Comparison of ENCODE assay signal across 26 cellular contexts in the genomic region with DNA sequence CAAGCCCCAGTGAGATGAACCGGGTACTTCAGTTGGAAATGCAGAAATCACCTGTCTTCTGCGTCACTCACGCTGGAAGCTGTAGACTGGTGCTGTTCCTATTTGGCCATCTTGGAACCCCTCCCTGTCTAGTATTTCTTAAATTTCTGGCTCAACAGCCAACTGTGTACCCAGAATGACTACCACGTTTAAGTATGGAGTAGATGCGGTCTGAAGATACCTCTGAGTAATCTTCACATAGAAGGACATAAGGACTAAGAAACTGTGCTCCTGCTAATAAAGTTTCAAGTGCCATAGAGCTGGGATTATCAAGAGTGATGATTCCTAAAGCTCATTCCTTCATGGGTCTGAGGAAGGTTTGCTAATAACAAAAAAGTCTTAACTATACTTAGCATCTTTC. TPM values are rescaled to one million over a fixed set of nuclear protein-coding genes. Genes with fewer than 3 reads are reported as not detected.
DNase-seq lines count a peak whose midpoint lies in the region; ATAC-seq and TF ChIP-seq lines count a peak whose summit lies in the region.
"Had no signal": no experiment of that assay in that cellular context is flagged by ENCODE, and none has a peak within 500 bp of the region (broad histone marks: within the 10 kb centered on the region; RNA-seq: fewer than 3 reads in every experiment).

No MANE protein-coding gene starts in this region.

- no peaks in the 10 kb centered on the region for H3K27me3 Mint-ChIP-seq in activated CD8-positive, alpha-beta T cell treated with anti-CD3 and anti-CD28 coated beads for 36 hours
- H3K27me3 Mint-ChIP-seq in activated CD8-positive, alpha-beta T cell treated with anti-CD3 and anti-CD28 coated beads, Interleukin-2, amount 10 ng/mL, durations not matched to agents 7 days and 5 days (ENCODE audit: low read depth): no peaks in the 10 kb centered on the region
- no peaks in the 10 kb centered on the region for H3K27me3 Mint-ChIP-seq in activated T-helper 2 cell treated with anti-CD3 and anti-CD28 coated beads, Interferon-gamma antibody, Interleukin-2, Interleukin-4, amounts not matched to agents 10 μg/mL and 5 μg/mL and 100 μg/mL, durations not matched to agents 14 hours and 24 hours and 36 hours (ENCODE audit: low read depth)
- H3K27me3 Mint-ChIP-seq: CD8-positive, alpha-beta memory T cell; IgD-negative memory B cell had no signal

- peak overlapping the region; percentile 83 for H3K27ac Mint-ChIP-seq in activated CD8-positive, alpha-beta T cell treated with anti-CD3 and anti-CD28 coated beads for 36 hours
- no peak overlapping the region for H3K27ac Mint-ChIP-seq in activated CD8-positive, alpha-beta T cell treated with anti-CD3 and anti-CD28 coated beads, Interleukin-2, amount 10 ng/mL, durations not matched to agents 7 days and 5 days
- peak overlapping the region; percentile 42 for H3K27ac Mint-ChIP-seq in activated T-helper 2 cell treated with anti-CD3 and anti-CD28 coated beads, Interferon-gamma antibody, Interleukin-2, Interleukin-4, amounts not matched to agents 10 μg/mL and 5 μg/mL and 100 μg/mL, durations not matched to agents 14 hours and 24 hours and 36 hours
- H3K27ac Mint-ChIP-seq: IgD-negative memory B cell had no signal

- peaks cover 0 to 6% (median 0%) of the 10 kb centered on the region in 11 donors for H3K9me3 ChIP-seq in heart right ventricle
- H3K9me3 ChIP-seq: SJSA1 had no signal

- CTCF ChIA-PET in activated CD8-positive, alpha-beta T cell treated with anti-CD3 and anti-CD28 coated beads for 36 hours (lab: Charles Lee): interaction anchor here (1.4 kb wide), 1 partner anchor 36 kb away, joined by 3 read pairs; no protein-coding TSS in a partner anchor
- CTCF ChIA-PET in activated CD8-positive, alpha-beta T cell treated with anti-CD3 and anti-CD28 coated beads, Interleukin-2, amount 10 ng/mL, durations not matched to agents 7 days and 5 days (lab: Charles Lee): interaction anchor here (0.6 to 2.3 kb wide), 3 partner anchors 10 to 16 kb away, joined by 3 to 8 read pairs (median 3); no protein-coding TSS in a partner anchor

- H3K36me3 ChIP-seq in heart right ventricle: peaks cover 0 to 10% (median 0%) of the 10 kb centered on the region in 9 donors
- H3K36me3 ChIP-seq: HAP-1 had no signal

- no peak for DNase-seq in activated CD8-positive, alpha-beta T cell treated with anti-CD3 and anti-CD28 coated beads for 36 hours
- no peak for DNase-seq in activated CD8-positive, alpha-beta T cell treated with anti-CD3 and anti-CD28 coated beads, Interleukin-2, amount 10 ng/mL, durations not matched to agents 7 days and 5 days
- DNase-seq in heart right ventricle (no peak), Right ventricle myocardium superior (no peak), EH (ENCODE audit: low read depth) (peak; percentile 54), C1 segment of cervical spinal cord (lab: John Stamatoyannopoulos, UW) (no peak)
- no peak for DNase-seq in activated T-helper 2 cell treated with anti-CD3 and anti-CD28 coated beads, Interferon-gamma antibody, Interleukin-2, Interleukin-4, amounts not matched to agents 10 μg/mL and 5 μg/mL and 100 μg/mL, durations not matched to agents 14 hours and 24 hours and 36 hours (ENCODE audit: low spot score)
- DNase-seq: AML-193; CD8-positive, alpha-beta memory T cell; DMS 273 treated with DMSO at 0.1 percent for 48 hours; DMS79; GOT3; MM.1S; NCI-H2029; NCI-H446 treated with DMSO at 0.1 percent for 48 hours; NCI-H526; NCI-H82; NK-92 treated with Interleukin-12 subunit alpha and Interleukin-12 subunit beta, amount 100 ng/mL, for 24 hours; PC-3 had no signal

- peaks cover 11% of the 10 kb centered on the region for H3K36me3 Mint-ChIP-seq in activated CD8-positive, alpha-beta T cell treated with anti-CD3 and anti-CD28 coated beads for 36 hours (ENCODE audit: low read depth)
- peaks cover 46% of the 10 kb centered on the region for H3K36me3 Mint-ChIP-seq in activated CD8-positive, alpha-beta T cell treated with anti-CD3 and anti-CD28 coated beads, Interleukin-2, amount 10 ng/mL, durations not matched to agents 7 days and 5 days (ENCODE audit: low read depth)
- peaks cover 35% of the 10 kb centered on the region for H3K36me3 Mint-ChIP-seq in activated T-helper 2 cell treated with anti-CD3 and anti-CD28 coated beads, Interferon-gamma antibody, Interleukin-2, Interleukin-4, amounts not matched to agents 10 μg/mL and 5 μg/mL and 100 μg/mL, durations not matched to agents 14 hours and 24 hours and 36 hours (ENCODE audit: low read depth)
- H3K36me3 Mint-ChIP-seq: IgD-negative memory B cell had no signal

- peaks cover 33% of the 10 kb centered on the region for H3K4me1 Mint-ChIP-seq in activated CD8-positive, alpha-beta T cell treated with anti-CD3 and anti-CD28 coated beads for 36 hours (ENCODE audit: low read depth)
- peaks cover 39% of the 10 kb centered on the region for H3K4me1 Mint-ChIP-seq in activated CD8-positive, alpha-beta T cell treated with anti-CD3 and anti-CD28 coated beads, Interleukin-2, amount 10 ng/mL, durations not matched to agents 7 days and 5 days (ENCODE audit: low read depth)
- H3K4me1 Mint-ChIP-seq in activated T-helper 2 cell treated with anti-CD3 and anti-CD28 coated beads, Interferon-gamma antibody, Interleukin-2, Interleukin-4, amounts not matched to agents 10 μg/mL and 5 μg/mL and 100 μg/mL, durations not matched to agents 14 hours and 24 hours and 36 hours (ENCODE audit: low read depth): peaks cover 34% of the 10 kb centered on the region

- no peak for TF ChIP-seq CTCF in activated CD8-positive, alpha-beta T cell treated with anti-CD3 and anti-CD28 coated beads for 36 hours (IDR thresholded peaks at IDR 0.05)
- no peak for TF ChIP-seq CTCF in heart right ventricle (IDR thresholded peaks at IDR 0.05)

- no peaks in the 10 kb centered on the region for H3K27me3 ChIP-seq in heart right ventricle
- H3K27me3 ChIP-seq: BLaER1 treated with 17β-estradiol and CSF1 and Interleukin-3, amounts not matched to agents 10 nM and 100 nM; SJSA1 had no signal

- H3K9me3 Mint-ChIP-seq in activated CD8-positive, alpha-beta T cell treated with anti-CD3 and anti-CD28 coated beads for 36 hours: peaks cover 3% of the 10 kb centered on the region
- H3K9me3 Mint-ChIP-seq in activated CD8-positive, alpha-beta T cell treated with anti-CD3 and anti-CD28 coated beads, Interleukin-2, amount 10 ng/mL, durations not matched to agents 7 days and 5 days (ENCODE audit: insufficient read depth): no peaks in the 10 kb centered on the region
- peaks cover 21% of the 10 kb centered on the region for H3K9me3 Mint-ChIP-seq in activated T-helper 2 cell treated with anti-CD3 and anti-CD28 coated beads, Interferon-gamma antibody, Interleukin-2, Interleukin-4, amounts not matched to agents 10 μg/mL and 5 μg/mL and 100 μg/mL, durations not matched to agents 14 hours and 24 hours and 36 hours
- H3K9me3 Mint-ChIP-seq: CD8-positive, alpha-beta memory T cell had no signal

- intact Hi-C loops in activated CD8-positive, alpha-beta T cell treated with anti-CD3 and anti-CD28 coated beads for 36 hours (cut with micrococcal nuclease): no loop called here
- intact Hi-C loops in heart right ventricle (cut with DNase I): no loop called here
- intact Hi-C loops in Right ventricle myocardium superior (cut with DNase I): no loop called here
- intact Hi-C loops in activated T-helper 2 cell treated with anti-CD3 and anti-CD28 coated beads, Interferon-gamma antibody, Interleukin-2, Interleukin-4, amounts not matched to agents 10 μg/mL and 5 μg/mL and 100 μg/mL, durations not matched to agents 14 hours and 24 hours and 36 hours (cut with micrococcal nuclease): no loop called here

- ATAC-seq in activated CD8-positive, alpha-beta T cell treated with anti-CD3 and anti-CD28 coated beads for 36 hours: no peak
- ATAC-seq in activated CD8-positive, alpha-beta T cell treated with anti-CD3 and anti-CD28 coated beads, Interleukin-2, amount 10 ng/mL, durations not matched to agents 7 days and 5 days: no peak
- no peak for ATAC-seq in heart right ventricle
- no peak for ATAC-seq in Right ventricle myocardium superior (ENCODE audit: poor library complexity)
- ATAC-seq: A549, PC-3, Right ventricle myocardium inferior had no signal

- H3K27ac ChIP-seq in heart right ventricle: peak overlapping the region in 9 of 10 donors; percentile 70 to 88 (median 83)
- H3K27ac ChIP-seq: A549, KMS-11 had no signal

- POLR2A ChIA-PET in activated CD8-positive, alpha-beta T cell treated with anti-CD3 and anti-CD28 coated beads for 36 hours (lab: Charles Lee): interaction anchor here (0.9 to 1.7 kb wide), 3 partner anchors 18 to 35 kb away, joined by 3 to 6 read pairs (median 5); a partner anchor contains a TSS
- POLR2A ChIA-PET in activated CD8-positive, alpha-beta T cell treated with anti-CD3 and anti-CD28 coated beads, Interleukin-2, amount 10 ng/mL, durations not matched to agents 7 days and 5 days (lab: Charles Lee): interaction anchor here (0.6 to 1.7 kb wide), 2 partner anchors 9 to 21 kb away, joined by 3 to 4 read pairs; a partner anchor contains a TSS

- peaks cover 7 to 65% (median 49%) of the 10 kb centered on the region in 9 donors for H3K4me1 ChIP-seq in heart right ventricle

- H3K4me3 ChIP-seq in heart right ventricle: no peak overlapping the region
- H3K4me3 ChIP-seq: A549; BLaER1 treated with 17β-estradiol and CSF1 and Interleukin-3, amounts not matched to agents 10 nM and 100 nM; HAP-1; SJSA1 had no signal

- H3K4me3 Mint-ChIP-seq in activated CD8-positive, alpha-beta T cell treated with anti-CD3 and anti-CD28 coated beads for 36 hours: no peak overlapping the region
- H3K4me3 Mint-ChIP-seq in activated CD8-positive, alpha-beta T cell treated with anti-CD3 and anti-CD28 coated beads, Interleukin-2, amount 10 ng/mL, durations not matched to agents 7 days and 5 days: no peak overlapping the region
- H3K4me3 Mint-ChIP-seq in activated T-helper 2 cell treated with anti-CD3 and anti-CD28 coated beads, Interferon-gamma antibody, Interleukin-2, Interleukin-4, amounts not matched to agents 10 μg/mL and 5 μg/mL and 100 μg/mL, durations not matched to agents 14 hours and 24 hours and 36 hours (ENCODE audit: low read depth): no peak overlapping the region
- H3K4me3 Mint-ChIP-seq: CD8-positive, alpha-beta memory T cell; IgD-negative memory B cell had no signal

- 80 to 97% methylated on average over 4 to 5 of the region's 5 CpGs for WGBS in heart right ventricle, 2 donors

RNA-seq across cellular contexts. Expression of a gene that starts 20.4 kb away (rescaled TPM):
- 10 to 100 TPM; 19.8 to 22.8 TPM for total RNA-seq in activated CD8-positive, alpha-beta T cell treated with anti-CD3 and anti-CD28 coated beads for 36 hours
- total RNA-seq in activated CD8-positive, alpha-beta T cell treated with anti-CD3 and anti-CD28 coated beads, Interleukin-2, amount 10 ng/mL, durations not matched to agents 7 days and 5 days: 10 to 100 TPM; 51.3 to 53.0 TPM
- total RNA-seq in heart right ventricle (100 to 1,000 TPM; 124 to 190 (median 169) TPM), Right ventricle myocardium superior (163 TPM)
- 10 to 100 TPM; 16.6 to 49.5 TPM for polyA plus RNA-seq in heart right ventricle
- 27.1 and 27.7 TPM in 2 replicates for total RNA-seq in activated T-helper 2 cell treated with anti-CD3 and anti-CD28 coated beads, Interferon-gamma antibody, Interleukin-2, Interleukin-4, amounts not matched to agents 10 μg/mL and 5 μg/mL and 100 μg/mL, durations not matched to agents 14 hours and 24 hours and 36 hours

RNA-seq across cellular contexts. Expression of a gene that starts 20.7 kb away (rescaled TPM):
- total RNA-seq in activated CD8-positive, alpha-beta T cell treated with anti-CD3 and anti-CD28 coated beads for 36 hours: 10 to 100 TPM; 25.5 to 25.9 TPM
- total RNA-seq in activated CD8-positive, alpha-beta T cell treated with anti-CD3 and anti-CD28 coated beads, Interleukin-2, amount 10 ng/mL, durations not matched to agents 7 days and 5 days: 10 to 100 TPM; 26.8 to 30.3 TPM
- total RNA-seq in heart right ventricle (10 to 100 TPM; 43.1 to 77.6 (median 58.6) TPM), Right ventricle myocardium superior (84.3 TPM)
- polyA plus RNA-seq in heart right ventricle: 10 to 100 TPM; 20.3 to 53.0 TPM
- total RNA-seq in activated T-helper 2 cell treated with anti-CD3 and anti-CD28 coated beads, Interferon-gamma antibody, Interleukin-2, Interleukin-4, amounts not matched to agents 10 μg/mL and 5 μg/mL and 100 μg/mL, durations not matched to agents 14 hours and 24 hours and 36 hours: 20.7 and 23.1 TPM in 2 replicates
